ENCODE assay signal across 11 cellular contexts in the genomic region with DNA sequence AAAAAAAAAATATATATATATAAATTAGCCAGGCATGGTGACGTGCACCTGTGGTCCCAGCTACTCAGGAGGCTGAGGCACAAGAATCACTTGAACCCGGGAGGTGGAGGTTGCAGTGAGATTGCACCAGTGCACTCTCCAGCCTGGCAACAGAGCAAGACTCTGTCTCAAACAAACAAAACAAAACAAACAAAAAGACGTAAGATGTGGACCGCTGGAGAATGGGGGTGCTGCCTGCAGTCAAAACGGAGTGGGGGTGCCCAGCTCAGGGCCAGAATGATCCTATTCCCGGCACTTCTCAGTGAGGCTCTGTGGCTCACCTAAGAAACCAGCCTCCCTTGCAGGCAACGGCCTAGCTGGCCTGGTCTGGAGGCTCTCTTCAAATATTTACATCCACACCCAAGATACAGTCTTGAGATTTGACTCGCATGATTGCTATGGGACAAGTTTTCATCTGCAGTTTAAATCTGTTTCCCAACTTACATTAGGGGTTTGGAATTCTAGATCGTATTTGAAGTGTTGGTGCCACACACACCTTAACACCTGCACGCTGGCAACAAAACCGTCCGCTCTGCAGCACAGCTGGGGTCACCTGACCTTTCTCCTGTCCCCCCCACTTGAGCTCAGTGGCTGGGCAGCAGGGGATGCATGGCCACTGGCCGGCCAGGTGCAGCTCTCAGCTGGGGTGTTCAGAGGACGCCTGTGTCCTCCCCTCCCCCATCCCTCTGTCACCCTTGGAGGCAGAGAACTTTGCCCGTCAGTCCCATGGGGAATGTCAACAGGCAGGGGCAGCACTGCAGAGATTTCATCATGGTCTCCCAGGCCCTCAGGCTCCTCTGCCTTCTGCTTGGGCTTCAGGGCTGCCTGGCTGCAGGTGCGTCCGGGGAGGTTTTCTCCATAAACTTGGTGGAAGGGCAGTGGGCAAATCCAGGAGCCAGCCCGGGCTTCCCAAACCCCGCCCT. TPM values are rescaled to one million over a fixed set of nuclear protein-coding genes. Genes with fewer than 3 reads are reported as not detected.
DNase-seq lines count a peak whose midpoint lies in the region; ATAC-seq and TF ChIP-seq lines count a peak whose summit lies in the region.
"Had no signal": no experiment of that assay in that cellular context is flagged by ENCODE, and none has a peak within 500 bp of the region (broad histone marks: within the 10 kb centered on the region; RNA-seq: fewer than 3 reads in every experiment).

A gene (plus strand): TSS at position 760 of the 962 bp plus-strand sequence. CDS start 51 bp downstream, at position 811.

- H3K9me3 Mint-ChIP-seq in GM23338 = peaks cover 7% of the 10 kb centered on the region; the same call in 2 of the 3 replicates
- no peaks in the 10 kb centered on the region for H3K9me3 Mint-ChIP-seq in activated CD4-positive, alpha-beta memory T cell treated with anti-CD3 and anti-CD28 coated beads for 36 hours

- TF ChIP-seq POLR2A in right lobe of liver (IDR thresholded peaks at IDR 0.05) (peak; percentile 57), vagina (IDR thresholded peaks at IDR 0.05) (no peak)

- ATAC-seq in GM23338 (no peak; the same call in 2 of the 3 replicates), right lobe of liver (peak; percentile 93 to 95 (median 94)), GM18909 (IDR thresholded peaks at IDR 0.05; ENCODE audit: poor library complexity, unreplicated experiment) (no peak), HG03469 (IDR thresholded peaks at IDR 0.05; ENCODE audit: unreplicated experiment) (no peak)

- 0 out of 2 replicates have a peak within 1 kb of the TSS, but pooled peaks have one; percentile 32 for H2AFZ ChIP-seq in GM23338
- no peak within 1 kb of the TSS for H2AFZ ChIP-seq in PC-9

- no peak within 1 kb of the TSS for H3K27ac Mint-ChIP-seq in GM23338
- no peak within 1 kb of the TSS for H3K27ac Mint-ChIP-seq in activated CD4-positive, alpha-beta memory T cell treated with anti-CD3 and anti-CD28 coated beads for 36 hours

- intact Hi-C loops in PC-9 (cut with micrococcal nuclease; ENCODE audit: unreplicated experiment) = no loop called here
- intact Hi-C loops in right lobe of liver (cut with DNase I) = no loop called here
- intact Hi-C loops in activated CD4-positive, alpha-beta memory T cell treated with anti-CD3 and anti-CD28 coated beads for 36 hours (cut with micrococcal nuclease) = no loop called here
- intact Hi-C loops in vagina (cut with DNase I) = no loop called here

- CTCF ChIA-PET in PC-9 (lab: Charles Lee) = no interaction called here
- CTCF ChIA-PET in activated CD4-positive, alpha-beta memory T cell treated with anti-CD3 and anti-CD28 coated beads for 36 hours (lab: Charles Lee) = no interaction called here

- WGBS in right lobe of liver (ENCODE audit: insufficient coverage, low coverage, low lambda C conversion rate, missing lambda C conversion rate) = 21% methylated on average over 9 of the region's 19 CpGs

- peaks cover 9% of the 10 kb centered on the region; the same call in 2 of the 3 replicates for H3K4me1 Mint-ChIP-seq in GM23338
- peaks cover 2% of the 10 kb centered on the region for H3K4me1 Mint-ChIP-seq in activated CD4-positive, alpha-beta memory T cell treated with anti-CD3 and anti-CD28 coated beads for 36 hours (ENCODE audit: low read depth)

- H3K27me3 ChIP-seq in GM23338 (ENCODE audit: insufficient read depth) (peaks cover 14% of the 10 kb centered on the region), PC-9 (ENCODE audit: insufficient read depth, low read depth) (no peaks in the 10 kb centered on the region), right lobe of liver (no peaks in the 10 kb centered on the region), vagina (no peaks in the 10 kb centered on the region)

- no TSS peak for BruUV-seq in PC-9 (replicated peaks; lab: Mats Ljungman, UMichigan)

- H3K9me2 ChIP-seq in GM23338 (ENCODE audit: insufficient read depth) (no peaks in the 10 kb centered on the region), PC-9 (ENCODE audit: insufficient read depth) (no peaks in the 10 kb centered on the region)

- no peaks in the 10 kb centered on the region for H3K9me3 ChIP-seq in PC-9 (ENCODE audit: insufficient read depth, low read depth)
- no peaks in the 10 kb centered on the region for H3K9me3 ChIP-seq in right lobe of liver
- H3K9me3 ChIP-seq in vagina = no peaks in the 10 kb centered on the region

- no peaks in the 10 kb centered on the region for H3K36me3 ChIP-seq in GM23338 (ENCODE audit: insufficient read depth)
- H3K36me3 ChIP-seq in PC-9 (ENCODE audit: low read depth) = no peaks in the 10 kb centered on the region
- no peaks in the 10 kb centered on the region for H3K36me3 ChIP-seq in right lobe of liver
- H3K36me3 ChIP-seq in vagina = no peaks in the 10 kb centered on the region

- POLR2A ChIA-PET in PC-9 (lab: Charles Lee; ENCODE audit: unreplicated experiment) = interaction anchor here (0.6 kb wide), 1 partner anchor 249 kb away, joined by 4 read pairs; no protein-coding TSS in a partner anchor
- POLR2A ChIA-PET in activated CD4-positive, alpha-beta memory T cell treated with anti-CD3 and anti-CD28 coated beads for 36 hours (lab: Charles Lee) = no interaction called here

- H3K27ac ChIP-seq in C4-2B = peak within 1 kb of the TSS; percentile 20; the same call in 1 of the 2 replicates
- H3K27ac ChIP-seq in GM23338 (ENCODE audit: low read depth) = no peak within 1 kb of the TSS
- H3K27ac ChIP-seq in PC-9 = no peak within 1 kb of the TSS
- peak within 1 kb of the TSS; percentile 70 to 97 (median 96) for H3K27ac ChIP-seq in right lobe of liver
- H3K27ac ChIP-seq in vagina = no peak within 1 kb of the TSS
- H3K27ac ChIP-seq: VCaP had no signal

- H3K4me3 ChIP-seq in GM23338 (no peak within 1 kb of the TSS), PC-9 (no peak within 1 kb of the TSS), right lobe of liver (peak within 1 kb of the TSS; percentile 49 to 79 (median 65)), vagina (no peak within 1 kb of the TSS)

- peaks cover 4% of the 10 kb centered on the region; the same call in 1 of the 2 replicates for H3K4me1 ChIP-seq in GM23338 (ENCODE audit: insufficient read depth)
- peaks cover 8% of the 10 kb centered on the region for H3K4me1 ChIP-seq in PC-9 (replicated peaks; ENCODE audit: insufficient read depth)
- H3K4me1 ChIP-seq in right lobe of liver = peaks cover 0 to 6% (median 2%) of the 10 kb centered on the region in 4 donors
- peaks cover 9% of the 10 kb centered on the region for H3K4me1 ChIP-seq in vagina

- H4K20me1 ChIP-seq in GM23338 (replicated peaks; ENCODE audit: insufficient read depth) (no peaks in the 10 kb centered on the region), PC-9 (ENCODE audit: insufficient read depth) (no peaks in the 10 kb centered on the region; the same call in 1 of the 2 replicates)

- H3K4me3 Mint-ChIP-seq in GM23338 = no peak within 1 kb of the TSS; the same call in 2 of the 3 replicates
- H3K4me3 Mint-ChIP-seq in activated CD4-positive, alpha-beta memory T cell treated with anti-CD3 and anti-CD28 coated beads for 36 hours = no peak within 1 kb of the TSS

- H3K4me2 ChIP-seq in GM23338 (no peak within 1 kb of the TSS), PC-9 (peak within 1 kb of the TSS; percentile 48)

- no peak for DNase-seq in GM23338 (ENCODE audit: low spot score)
- DNase-seq in PC-9 = peak in 1 of 2 experiments; percentile 61
- peak; percentile 81 to 92 (median 89) for DNase-seq in right lobe of liver
- no peak for DNase-seq in activated CD4-positive, alpha-beta memory T cell treated with anti-CD3 and anti-CD28 coated beads for 36 hours
- DNase-seq in vagina (ENCODE audit: extremely low spot score in 2 of 2) = no peak
- DNase-seq: COR-L47 had no signal

- H3K79me2 ChIP-seq in GM23338 (replicated peaks; ENCODE audit: insufficient read depth) = no peaks in the 10 kb centered on the region
- no peaks in the 10 kb centered on the region for H3K79me2 ChIP-seq in PC-9 (ENCODE audit: low read depth)

- H3F3A ChIP-seq in GM23338 (replicated peaks; ENCODE audit: low read depth) = no peaks in the 10 kb centered on the region
- H3F3A ChIP-seq in PC-9 (ENCODE audit: insufficient read depth, low read depth) = peaks cover 19% of the 10 kb centered on the region

- H3K27me3 Mint-ChIP-seq in GM23338 (ENCODE audit: insufficient read depth, low read depth, poor library complexity) = peaks cover 22% of the 10 kb centered on the region
- peaks cover 3% of the 10 kb centered on the region for H3K27me3 Mint-ChIP-seq in activated CD4-positive, alpha-beta memory T cell treated with anti-CD3 and anti-CD28 coated beads for 36 hours

- TF ChIP-seq CTCF in C4-2B (conservative IDR thresholded peaks at IDR 0.05) = no peak
- no peak for TF ChIP-seq CTCF in GM23338 (conservative IDR thresholded peaks at IDR 0.05; ENCODE audit: low read depth in 2 of 2)
- no peak for TF ChIP-seq CTCF in PC-9 (conservative IDR thresholded peaks at IDR 0.05)
- no peak for TF ChIP-seq CTCF in right lobe of liver (IDR thresholded peaks at IDR 0.05)
- no peak for TF ChIP-seq CTCF in vagina (IDR thresholded peaks at IDR 0.05)

- peaks cover 4% of the 10 kb centered on the region; the same call in 2 of the 3 replicates for H3K36me3 Mint-ChIP-seq in GM23338 (ENCODE audit: low read depth)
- no peaks in the 10 kb centered on the region for H3K36me3 Mint-ChIP-seq in activated CD4-positive, alpha-beta memory T cell treated with anti-CD3 and anti-CD28 coated beads for 36 hours

TF ChIP-seq in GM23338, 12 proteins besides CTCF, POLR2A, EP300 and RAD21 (continues in another document):
- TF ChIP-seq, protein P1, sequence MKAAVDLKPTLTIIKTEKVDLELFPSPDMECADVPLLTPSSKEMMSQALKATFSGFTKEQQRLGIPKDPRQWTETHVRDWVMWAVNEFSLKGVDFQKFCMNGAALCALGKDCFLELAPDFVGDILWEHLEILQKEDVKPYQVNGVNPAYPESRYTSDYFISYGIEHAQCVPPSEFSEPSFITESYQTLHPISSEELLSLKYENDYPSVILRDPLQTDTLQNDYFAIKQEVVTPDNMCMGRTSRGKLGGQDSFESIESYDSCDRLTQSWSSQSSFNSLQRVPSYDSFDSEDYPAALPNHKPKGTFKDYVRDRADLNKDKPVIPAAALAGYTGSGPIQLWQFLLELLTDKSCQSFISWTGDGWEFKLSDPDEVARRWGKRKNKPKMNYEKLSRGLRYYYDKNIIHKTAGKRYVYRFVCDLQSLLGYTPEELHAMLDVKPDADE (IDR thresholded peaks at IDR 0.05) = no peak
- no peak for TF ChIP-seq ZNF331 (CRISPR knock-in tag; IDR thresholded peaks at IDR 0.05; ENCODE audit: low read depth)

RNA-seq across cellular contexts. Expression of the gene that starts here (rescaled TPM):
- total RNA-seq in GM23338 (2014; rRNA removed; shearing (Covaris generic)) = 0.16 and 0.24 TPM in 2 replicates
- 0.16 and 0.21 TPM in 2 replicates for polyA plus RNA-seq in GM23338 (2016; fragmentation: Nextera tagmentation; extraction: Ambion mirVana)
- total RNA-seq in PC-9 (2021) (not detected in 2 replicates), right lobe of liver (100 to 1,000 TPM in 2 of 6 experiments, 10 to 100 TPM in 4; 42.9 to 147 (median 84.2) TPM), vagina (not detected)
- under 1 TPM; 0.29 to 0.56 TPM for total RNA-seq in activated CD4-positive, alpha-beta memory T cell treated with anti-CD3 and anti-CD28 coated beads for 36 hours
- total RNA-seq: dermis microvascular lymphatic vessel endothelial cell had no signal

Comparison
In these comparisons a context has a peak if more than half of its experiments do, and no peak if none do; other contexts are left out.
1. RNA of the gene that starts here (total RNA-seq): 42.9 to 147 TPM in right lobe of liver; 0.29 to 0.56 TPM in activated CD4-positive, alpha-beta memory T cell treated with anti-CD3 and anti-CD28 coated beads for 36 hours, 0.16 to 0.24 TPM in GM23338, not detected in PC-9 and not detected in vagina (single experiment); every median in the first group is over 10 times any median in the second.
2. H3K27ac ChIP-seq: peak in C4-2B (single experiment) and right lobe of liver (3 of 3); none in GM23338 (single experiment), PC-9 (single experiment) and vagina (single experiment).
3. ATAC-seq: peak in right lobe of liver (4 of 4); none in GM23338 (single experiment), GM18909 (single experiment) and HG03469 (single experiment).
4. DNase-seq: peak in right lobe of liver (3 of 3); none in GM23338 (single experiment), activated CD4-positive, alpha-beta memory T cell treated with anti-CD3 and anti-CD28 coated beads for 36 hours (single experiment) and vagina (0 of 2).
5. H3K4me3 ChIP-seq: peak in right lobe of liver (3 of 3); none in GM23338 (single experiment), PC-9 (single experiment) and vagina (0 of 2).